In the genomic region with DNA sequence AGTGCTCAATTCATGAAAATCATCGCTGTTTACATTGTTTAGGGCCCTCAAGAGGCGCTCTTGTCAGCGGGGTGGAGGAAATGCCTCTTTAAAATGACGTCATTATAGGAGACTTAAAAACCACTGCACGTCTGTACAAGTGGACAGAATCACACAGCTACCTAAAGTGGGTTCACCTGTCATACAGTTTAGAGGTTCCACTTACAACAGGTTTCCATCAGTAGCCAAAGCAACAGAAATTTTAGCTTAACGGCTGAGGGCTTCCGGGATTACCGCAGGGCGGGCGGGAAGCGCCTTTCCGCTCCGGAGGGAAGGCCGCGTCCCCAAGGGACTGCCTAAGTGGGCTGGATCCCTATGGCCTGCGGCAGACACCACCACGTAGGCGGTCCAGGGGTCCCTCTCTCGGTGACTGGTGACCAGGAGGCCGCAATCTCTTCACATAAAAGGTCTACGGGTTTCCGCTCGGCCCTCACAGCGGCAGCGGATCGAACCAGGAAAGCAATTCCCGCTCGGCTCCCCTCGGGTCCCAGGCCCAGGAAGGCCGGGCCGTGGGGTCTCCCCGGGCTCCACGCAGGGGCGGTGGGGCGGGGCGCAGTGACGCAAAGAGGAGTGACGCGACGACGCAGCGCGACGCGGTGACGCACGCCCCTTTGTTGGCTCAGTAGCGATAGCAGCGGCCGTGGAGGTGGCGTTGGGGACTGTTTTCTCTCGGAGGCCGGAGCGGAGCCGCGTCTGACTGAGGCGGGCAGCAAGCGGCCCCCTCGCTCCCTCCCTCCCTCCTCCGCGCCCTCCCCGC, we compare ENCODE assay signal across 8 cellular contexts. TPM values are rescaled to one million over a fixed set of nuclear protein-coding genes. Genes with fewer than 3 reads are reported as not detected.
A peak's percentile ranks its signal among the peaks of the same experiment; 100 is the strongest.
DNase-seq lines count a peak whose midpoint lies in the region; FAIRE-seq and TF ChIP-seq lines count a peak whose summit lies in the region.

TSS of gene ARIH1 (plus strand) at position 661 of the 796 bp plus-strand sequence. CDS start 310 bp downstream, outside the sequence.

- peaks cover 10% of the 10 kb centered on the region for H3F3A ChIP-seq in neural progenitor cell (ENCODE audit: low read depth)

- H3K36me3 ChIP-seq in H7 (replicated peaks; ENCODE audit: control insufficient read depth, insufficient read depth, low read length): peaks cover 3% of the 10 kb centered on the region
- H3K36me3 ChIP-seq in neural progenitor cell: peaks cover 12% of the 10 kb centered on the region

- H2AFZ ChIP-seq in neural progenitor cell (replicated peaks): peak within 1 kb of the TSS; percentile 77

- no peaks in the 10 kb centered on the region for H3K9me3 Mint-ChIP-seq in neural progenitor cell

- no peaks in the 10 kb centered on the region for H3K27me3 Mint-ChIP-seq in neural progenitor cell (ENCODE audit: insufficient read depth, low read depth)

- H4K20me1 ChIP-seq in neural progenitor cell (ENCODE audit: low read depth): peaks cover 44% of the 10 kb centered on the region

- H3K27ac ChIP-seq in neural progenitor cell: peak within 1 kb of the TSS; percentile 95

- H3K4me2 ChIP-seq in neural progenitor cell: peak within 1 kb of the TSS; percentile 93

- peak within 1 kb of the TSS; percentile 98 for H3K4me3 Mint-ChIP-seq in neural progenitor cell

- no peaks in the 10 kb centered on the region for H3K9me3 ChIP-seq in neural progenitor cell (ENCODE audit: low read depth)

- peaks cover 24% of the 10 kb centered on the region for H3K36me3 Mint-ChIP-seq in neural progenitor cell

- DNase-seq in H7: peak; percentile 94
- DNase-seq in M059J (ENCODE audit: low read depth): peak; percentile 92
- DNase-seq in SHP77 (lab: John Stamatoyannopoulos, UW): peak; percentile 87 to 93
- DNase-seq in activated gamma-delta T cell treated with Interleukin-2 at 50 U/mL for 16 hours: peak; percentile 95
- DNase-seq in foreskin fibroblast: peak; percentile 97 to 99
- DNase-seq in neural progenitor cell (ENCODE audit: low spot score): peak; percentile 98
- DNase-seq in stromal cell of bone marrow (ENCODE audit: low read depth): peak; percentile 90

- H3K4me3 ChIP-seq in H7 (ENCODE audit: insufficient read depth, low read depth, low read length) (peak within 1 kb of the TSS; percentile 97), foreskin fibroblast (ENCODE audit: low read depth in 1 of 2, low read length in 2 of 2) (peak within 1 kb of the TSS; percentile 68 to 69), neural progenitor cell (peak within 1 kb of the TSS; percentile 88)

- H3K27ac Mint-ChIP-seq in neural progenitor cell: peak within 1 kb of the TSS; percentile 99

- peak within 1 kb of the TSS; percentile 95 for H3K9ac ChIP-seq in neural progenitor cell

- TF ChIP-seq CTCF in foreskin fibroblast (IDR thresholded peaks at IDR 0.05; ENCODE audit: low read depth, low read length): peak; percentile 14
- TF ChIP-seq CTCF in neural progenitor cell (IDR thresholded peaks at IDR 0.05): peak; percentile 36

- peaks cover 16% of the 10 kb centered on the region for H3K4me1 ChIP-seq in neural progenitor cell

- peaks cover 26% of the 10 kb centered on the region for H3K4me1 Mint-ChIP-seq in neural progenitor cell

- peak; percentile 57 for FAIRE-seq in G401.6 (lab: Jason Lieb, UNC)

- H3K27me3 ChIP-seq in H7 (ENCODE audit: control insufficient read depth, insufficient read depth, low read length): no peaks in the 10 kb centered on the region
- no peaks in the 10 kb centered on the region for H3K27me3 ChIP-seq in neural progenitor cell

- H3K79me2 ChIP-seq in neural progenitor cell (ENCODE audit: low read depth): peaks cover 58% of the 10 kb centered on the region

RNA-seq across cellular contexts. Expression of gene ARIH1, which starts in this region (rescaled TPM):
- 60.5 and 68.8 TPM in 2 replicates for total RNA-seq in H7 (2014; rRNA removed; shearing (Covaris generic))
- total RNA-seq in M059J (2014; rRNA removed; shearing (Covaris generic)): 25.0 and 31.6 TPM in 2 replicates
- total RNA-seq in neural progenitor cell (ENCODE audit: low replicate concordance): 53.5 and 68.0 TPM in 2 replicates

Comparison
In these comparisons a context has a peak if more than half of its experiments do, and no peak if none do; other contexts are left out.
1. Peak in every context shown above with its lines: DNase-seq, H3K4me3 ChIP-seq and H3K27ac ChIP-seq.